ENCODE assay signal across 12 cellular contexts in genomic region chr14:22505751-22506710, GRCh38.
A peak's percentile ranks its signal among the peaks of the same experiment; 100 is the strongest.
DNase-seq lines count a peak whose midpoint lies in the region; ATAC-seq, FAIRE-seq and TF ChIP-seq lines count a peak whose summit lies in the region.
"Had no signal": no experiment of that assay in that cellular context is flagged by ENCODE, and none has a peak within 500 bp of the region (broad histone marks: within the 10 kb centered on the region; RNA-seq: fewer than 3 reads in every experiment).

No MANE protein-coding gene starts in this region.

- WGBS in mesodermal cell (ENCODE audit: insufficient coverage in 2 of 2), 2 experiments = 89 to 92% methylated on average over 10 to 13 of the region's 13 CpGs
- 72 to 75% methylated on average over 13 of the region's 13 CpGs for WGBS in pancreas, 2 donors

- FAIRE-seq in pancreas (lab: Jason Lieb, UNC) = no peak
- FAIRE-seq: G401.6 had no signal

- TF ChIP-seq CTCF in osteocyte (IDR thresholded peaks at IDR 0.05) (no peak), pancreas (IDR thresholded peaks at IDR 0.05) (no peak)

- H3K36me3 ChIP-seq in mesodermal cell (ENCODE audit: control insufficient read depth, insufficient read depth, low read length) (no peaks in the 10 kb centered on the region), pancreas (no peaks in the 10 kb centered on the region)

- H3K4me3 Mint-ChIP-seq in osteocyte (ENCODE audit: unreplicated experiment) = no peak overlapping the region
- H3K4me3 Mint-ChIP-seq: H9 had no signal

- peaks cover 39% of the 10 kb centered on the region for H3K4me1 Mint-ChIP-seq in osteocyte (ENCODE audit: unreplicated experiment)

- no peaks in the 10 kb centered on the region for H3K9me3 ChIP-seq in mesodermal cell (ENCODE audit: control insufficient read depth, low read length)
- no peaks in the 10 kb centered on the region for H3K9me3 ChIP-seq in pancreas

- H3K4me1 ChIP-seq in mesodermal cell (ENCODE audit: control insufficient read depth, insufficient read depth, low read length, poor library complexity, severe bottlenecking) (peaks cover 4% of the 10 kb centered on the region), pancreas (no peaks in the 10 kb centered on the region)

- no peaks in the 10 kb centered on the region for H3K36me3 Mint-ChIP-seq in osteocyte (ENCODE audit: unreplicated experiment)

- H3K4me3 ChIP-seq in mesodermal cell (ENCODE audit: extremely low read depth, insufficient read depth, low read length, poor library complexity, severe bottlenecking) (no peak overlapping the region), pancreas (no peak overlapping the region)

- DNase-seq in Daoy (ENCODE audit: low read depth) (peak; percentile 49), RPMI7951 (ENCODE audit: low read depth) (peak; percentile 55), sciatic nerve (ENCODE audit: low spot score) (no peak), osteocyte (ENCODE audit: extremely low spot score, unreplicated experiment) (no peak), pancreas (no peak)
- DNase-seq: H9, NCI-H446 had no signal

- peaks cover 0 to 3% (median 0%) of the 10 kb centered on the region in 4 donors for H3K27me3 ChIP-seq in pancreas

- ATAC-seq in GM18907 (IDR thresholded peaks at IDR 0.05; ENCODE audit: unreplicated experiment) (peak; percentile 37), sciatic nerve (no peak), HG03520 (IDR thresholded peaks at IDR 0.05; ENCODE audit: unreplicated experiment) (no peak), pancreas (no peak)

- H3K27ac ChIP-seq in mesodermal cell (ENCODE audit: low read depth, low read length, severe bottlenecking) = peak overlapping the region; percentile 37
- no peak overlapping the region for H3K27ac ChIP-seq in pancreas

- H3K27ac Mint-ChIP-seq in osteocyte (ENCODE audit: unreplicated experiment) = no peak overlapping the region
- H3K27ac Mint-ChIP-seq: H9, progenitor cell of endocrine pancreas had no signal

- H3K27me3 Mint-ChIP-seq in osteocyte (ENCODE audit: unreplicated experiment) = no peaks in the 10 kb centered on the region
- H3K27me3 Mint-ChIP-seq: progenitor cell of endocrine pancreas had no signal

- H3K9me3 Mint-ChIP-seq in osteocyte (ENCODE audit: unreplicated experiment) = no peaks in the 10 kb centered on the region
- H3K9me3 Mint-ChIP-seq: H9 had no signal

- intact Hi-C loops in sciatic nerve (cut with DNase I) = no loop called here
- intact Hi-C loops in pancreas (cut with DNase I) = no loop called here

Comparison
In these comparisons a context has a peak if more than half of its experiments do, and no peak if none do; other contexts are left out.
1. DNase-seq: peak in Daoy (single experiment) and RPMI7951 (single experiment); none in sciatic nerve (single experiment), osteocyte (single experiment) and pancreas (0 of 6).